8 cellular contexts compared by ENCODE assay signal in the genomic region with DNA sequence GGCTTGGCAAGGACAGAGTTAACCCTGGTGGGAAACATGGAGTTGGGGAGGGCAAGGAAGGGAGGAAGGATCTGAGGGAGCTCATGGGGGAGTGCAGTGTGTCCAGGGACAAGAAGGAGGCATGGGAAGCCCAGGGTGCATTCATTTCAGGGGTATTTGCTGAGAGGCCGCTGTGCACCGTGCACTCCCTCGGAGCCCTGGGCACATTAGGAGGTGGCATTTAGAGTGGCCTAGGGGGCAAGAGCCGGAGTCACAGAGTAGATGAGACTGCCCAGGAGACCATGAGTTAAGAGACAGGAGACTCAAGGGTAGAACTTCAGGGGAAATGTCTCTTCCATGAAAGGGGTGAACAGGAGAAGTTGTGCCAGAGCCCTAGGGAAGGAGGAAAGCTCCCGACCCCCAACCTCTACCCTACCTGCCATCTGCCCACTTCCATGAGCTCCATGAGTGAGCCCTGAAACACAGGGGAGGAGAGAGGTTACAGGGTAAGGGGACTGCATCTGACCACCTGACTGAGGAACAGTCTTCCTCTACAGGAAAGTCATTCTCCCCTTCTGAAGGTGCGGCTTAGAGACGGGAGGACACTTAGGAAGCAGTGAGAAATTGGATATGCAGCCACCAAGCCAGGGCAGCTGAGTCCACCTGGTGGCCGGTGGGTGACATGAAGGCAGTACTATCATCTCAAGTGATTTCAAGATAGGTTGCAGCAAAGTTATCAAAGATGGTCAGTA. TPM values are rescaled to one million over a fixed set of nuclear protein-coding genes. Genes with fewer than 3 reads are reported as not detected.
DNase-seq lines count a peak whose midpoint lies in the region; ATAC-seq and TF ChIP-seq lines count a peak whose summit lies in the region.

No MANE protein-coding gene starts in this region.

- H4K20me1 ChIP-seq in MM.1S (ENCODE audit: insufficient read depth, low read length) (no peaks in the 10 kb centered on the region), hepatocyte (ENCODE audit: insufficient read depth, poor library complexity, severe bottlenecking) (no peaks in the 10 kb centered on the region)

- WGBS in hepatocyte (ENCODE audit: low lambda C conversion rate, missing lambda C conversion rate): 58% methylated on average over 8 of the region's 8 CpGs

- H3K9me3 ChIP-seq in MM.1S (replicated peaks; ENCODE audit: insufficient read depth, low read length): no peaks in the 10 kb centered on the region
- H3K9me3 ChIP-seq in hepatocyte (ENCODE audit: low read depth): peaks cover 5% of the 10 kb centered on the region

- TF ChIP-seq CTCF in MM.1S (IDR thresholded peaks at IDR 0.05; ENCODE audit: low read length) (peak; percentile 62), astrocyte of the spinal cord (IDR thresholded peaks at IDR 0.05; ENCODE audit: low read depth, low read length) (peak; percentile 87), hepatocyte (IDR thresholded peaks at IDR 0.05; ENCODE audit: poor library complexity) (peak; percentile 91)

- H3F3A ChIP-seq in MM.1S (ENCODE audit: insufficient read depth, low read length): no peaks in the 10 kb centered on the region

- H3K36me3 ChIP-seq in MM.1S (replicated peaks; ENCODE audit: insufficient read depth, low read length) (no peaks in the 10 kb centered on the region), hepatocyte (replicated peaks; ENCODE audit: insufficient read depth, low read depth) (no peaks in the 10 kb centered on the region)

- in situ Hi-C loops in astrocyte of the spinal cord (cut with HindIII; ENCODE audit: low sequenced_read_pairs): no loop called here

- no peaks in the 10 kb centered on the region for H3K4me1 ChIP-seq in MM.1S (ENCODE audit: low read length)
- H3K4me1 ChIP-seq in hepatocyte (ENCODE audit: insufficient read depth): peaks cover 19% of the 10 kb centered on the region

- no peaks in the 10 kb centered on the region for H3K27me3 ChIP-seq in MM.1S (replicated peaks; ENCODE audit: insufficient read depth, low read length)
- H3K27me3 ChIP-seq in hepatocyte: no peaks in the 10 kb centered on the region

- H3K27ac ChIP-seq in MM.1S (ENCODE audit: low read length) (no peak overlapping the region), hepatocyte (peak overlapping the region; percentile 95)

- no peak overlapping the region for H3K9ac ChIP-seq in MM.1S (ENCODE audit: low read length)

- no peak for ATAC-seq in HG03135 (IDR thresholded peaks at IDR 0.05; ENCODE audit: unreplicated experiment)
- ATAC-seq in GM18867 (IDR thresholded peaks at IDR 0.05; ENCODE audit: unreplicated experiment): no peak

- H2AFZ ChIP-seq in MM.1S (ENCODE audit: low read length): no peak overlapping the region
- no peak overlapping the region for H2AFZ ChIP-seq in hepatocyte

- H3K79me2 ChIP-seq in MM.1S (ENCODE audit: low read length) (no peaks in the 10 kb centered on the region), hepatocyte (no peaks in the 10 kb centered on the region)

- H3K4me2 ChIP-seq in MM.1S (ENCODE audit: low read depth, low read length) (no peak overlapping the region), hepatocyte (no peak overlapping the region)

- H3K4me3 ChIP-seq in MM.1S (ENCODE audit: low read length) (no peak overlapping the region), astrocyte of the spinal cord (ENCODE audit: low read depth, low read length) (no peak overlapping the region), hepatocyte (no peak overlapping the region), skeletal muscle cell (ENCODE audit: low read depth, low read length) (no peak overlapping the region)

- DNase-seq in GDM1 (lab: John Stamatoyannopoulos, UW) (peak; percentile 37), MM.1S (peak; percentile 21), SHP77 (lab: John Stamatoyannopoulos, UW) (peak; percentile 38 to 75), astrocyte of the spinal cord (ENCODE audit: low read depth, low spot score) (peak; percentile 80), hepatocyte (ENCODE audit: low spot score) (peak; percentile 87), skeletal muscle cell (ENCODE audit: low read depth) (peak; percentile 37)

- H3K9me2 ChIP-seq in MM.1S (replicated peaks; ENCODE audit: insufficient read depth, low read length) (no peaks in the 10 kb centered on the region), hepatocyte (replicated peaks; ENCODE audit: insufficient read depth) (no peaks in the 10 kb centered on the region)

RNA-seq across cellular contexts. Expression of a gene that starts 58.5 kb away (rescaled TPM):
- 134 and 140 TPM in 2 replicates for total RNA-seq in hepatocyte
- 106 and 108 TPM in 2 replicates for polyA plus RNA-seq in hepatocyte

Comparison
In these comparisons a context has a peak if more than half of its experiments do, and no peak if none do; other contexts are left out.
1. DNase-seq: peak in every context shown above with its lines; median percentile 87 in hepatocyte; 80 in astrocyte of the spinal cord; 56 in SHP77; 37 in GDM1; 37 in skeletal muscle cell; 21 in MM.1S.